16 cellular contexts compared by ENCODE assay signal in the genomic region with DNA sequence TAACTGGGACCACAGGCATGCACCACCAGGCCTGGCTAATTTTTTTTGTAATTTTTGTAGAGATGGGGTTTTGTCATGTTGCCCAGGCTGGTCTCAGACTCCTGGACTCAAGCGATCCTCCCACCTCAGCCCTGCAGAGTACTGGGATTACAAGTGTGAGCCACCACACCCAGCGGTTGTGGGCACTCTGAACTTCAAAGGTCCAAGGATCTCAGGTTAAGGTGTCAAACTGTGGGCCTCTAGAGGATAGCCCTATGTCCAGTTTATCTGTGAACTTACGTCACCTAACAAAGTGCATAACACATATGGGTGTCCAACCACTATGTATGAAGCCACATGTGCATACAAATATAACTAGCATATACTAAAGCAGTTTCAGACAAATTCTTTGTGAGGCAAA. TPM values are rescaled to one million over a fixed set of nuclear protein-coding genes. Genes with fewer than 3 reads are reported as not detected.
DNase-seq lines count a peak whose midpoint lies in the region; ATAC-seq and TF ChIP-seq lines count a peak whose summit lies in the region.
"Had no signal": no experiment of that assay in that cellular context is flagged by ENCODE, and none has a peak within 500 bp of the region (broad histone marks: within the 10 kb centered on the region; RNA-seq: fewer than 3 reads in every experiment).

No MANE protein-coding gene starts in this region.

- WGBS in heart left ventricle, 4 donors = 87 to 95% (median 92%) methylated on average over 3 of the region's 3 CpGs
- 92 to 95% methylated on average over 2 to 3 of the region's 3 CpGs for WGBS in thyroid gland, 2 donors

- H3K4me3 ChIP-seq in heart left ventricle = no peak overlapping the region
- no peak overlapping the region for H3K4me3 ChIP-seq in thyroid gland (replicated peaks in 1 of 3)
- H3K4me3 ChIP-seq: esophagus squamous epithelium, hepatocyte had no signal

- intact Hi-C loops in heart left ventricle (cut with DNase I) (no loop called here), left cardiac atrium (cut with DNase I) (loop anchor here in 1 of 2 donors (10.0 kb wide), 1 partner anchor 51 kb away; no protein-coding TSS in a partner anchor), thyroid gland (cut with DNase I) (no loop called here)

- H3K9me3 Mint-ChIP-seq in activated CD8-positive, alpha-beta T cell treated with anti-CD3 and anti-CD28 coated beads, Interleukin-2, amount 10 ng/mL, durations not matched to agents 7 days and 5 days (ENCODE audit: insufficient read depth) = no peaks in the 10 kb centered on the region
- H3K9me3 Mint-ChIP-seq: dendritic cell treated with granulocyte-macrophage colony-stimulating factor and Interleukin-4, amounts not matched to agents 40 ng/mL and 50 ng/mL, for 4 days; nephron had no signal

- peak overlapping the region; percentile 90 for H3K27ac Mint-ChIP-seq in activated CD8-positive, alpha-beta T cell treated with anti-CD3 and anti-CD28 coated beads, Interleukin-2, amount 10 ng/mL, durations not matched to agents 7 days and 5 days
- H3K27ac Mint-ChIP-seq: nephron had no signal

- no peaks in the 10 kb centered on the region for H3K36me3 ChIP-seq in heart left ventricle
- H3K36me3 ChIP-seq in thyroid gland = no peaks in the 10 kb centered on the region
- H3K36me3 ChIP-seq: esophagus squamous epithelium had no signal

- peaks cover 76% of the 10 kb centered on the region for H3K4me1 Mint-ChIP-seq in activated CD8-positive, alpha-beta T cell treated with anti-CD3 and anti-CD28 coated beads, Interleukin-2, amount 10 ng/mL, durations not matched to agents 7 days and 5 days (ENCODE audit: low read depth)
- H3K4me1 Mint-ChIP-seq: nephron had no signal

- no peaks in the 10 kb centered on the region for H3K27me3 Mint-ChIP-seq in activated CD8-positive, alpha-beta T cell treated with anti-CD3 and anti-CD28 coated beads, Interleukin-2, amount 10 ng/mL, durations not matched to agents 7 days and 5 days (ENCODE audit: low read depth)

- ATAC-seq in heart left ventricle (no peak), left cardiac atrium (no peak), left lobe of liver (no peak)
- peak; percentile 5 for ATAC-seq in activated CD8-positive, alpha-beta T cell treated with anti-CD3 and anti-CD28 coated beads, Interleukin-2, amount 10 ng/mL, durations not matched to agents 7 days and 5 days

- TF ChIP-seq CTCF in heart left ventricle (IDR thresholded peaks at IDR 0.05) (no peak), thyroid gland (IDR thresholded peaks at IDR 0.05) (no peak)

- no peak for TF ChIP-seq POLR2A in heart left ventricle (IDR thresholded peaks at IDR 0.05)
- no peak for TF ChIP-seq POLR2A in thyroid gland (IDR thresholded peaks at IDR 0.05)

- DNase-seq in heart left ventricle (peak in 1 of 5 donors; percentile 4), left cardiac atrium (no peak), left lobe of liver (ENCODE audit: low spot score) (peak; percentile 23), thyroid gland (no peak), Kasumi-1 (lab: John Stamatoyannopoulos, UW) (no peak), NCI-H2196 (lab: John Stamatoyannopoulos, UW; ENCODE audit: unreplicated experiment) (no peak)
- peak; percentile 37 for DNase-seq in activated CD8-positive, alpha-beta T cell treated with anti-CD3 and anti-CD28 coated beads, Interleukin-2, amount 10 ng/mL, durations not matched to agents 7 days and 5 days
- no peak for DNase-seq in stimulated activated naive CD4-positive, alpha-beta T cell treated with Interleukin-2 at 50 U/mL for 16 hours (lab: John Stamatoyannopoulos, UW)
- DNase-seq: DMS 273 treated with DMSO at 0.1 percent for 48 hours, esophagus squamous epithelium, NCI-H1105 treated with DMSO at 0.1 percent for 48 hours had no signal

- peak overlapping the region in 10 of 12 donors; percentile 25 to 83 (median 52) for H3K27ac ChIP-seq in heart left ventricle
- peak overlapping the region in 2 of 3 donors; percentile 14 to 54 for H3K27ac ChIP-seq in thyroid gland
- H3K27ac ChIP-seq: hepatocyte had no signal

- H3K36me3 Mint-ChIP-seq in activated CD8-positive, alpha-beta T cell treated with anti-CD3 and anti-CD28 coated beads, Interleukin-2, amount 10 ng/mL, durations not matched to agents 7 days and 5 days (ENCODE audit: low read depth) = peaks cover 12% of the 10 kb centered on the region

- H3K4me3 Mint-ChIP-seq in activated CD8-positive, alpha-beta T cell treated with anti-CD3 and anti-CD28 coated beads, Interleukin-2, amount 10 ng/mL, durations not matched to agents 7 days and 5 days = peak overlapping the region; percentile 48
- H3K4me3 Mint-ChIP-seq: dendritic cell treated with granulocyte-macrophage colony-stimulating factor and Interleukin-4, amounts not matched to agents 40 ng/mL and 50 ng/mL, for 4 days; nephron had no signal

- POLR2A ChIA-PET in activated CD8-positive, alpha-beta T cell treated with anti-CD3 and anti-CD28 coated beads, Interleukin-2, amount 10 ng/mL, durations not matched to agents 7 days and 5 days (lab: Charles Lee) = interaction anchor here (0.7 to 9.3 kb wide), 3 partner anchors 14 to 89 kb away, joined by 4 to 158 read pairs (median 134); no protein-coding TSS in a partner anchor

- H3K27me3 ChIP-seq in heart left ventricle (no peaks in the 10 kb centered on the region), thyroid gland (no peaks in the 10 kb centered on the region)
- H3K27me3 ChIP-seq: esophagus squamous epithelium, hepatocyte had no signal

- CTCF ChIA-PET in activated CD8-positive, alpha-beta T cell treated with anti-CD3 and anti-CD28 coated beads, Interleukin-2, amount 10 ng/mL, durations not matched to agents 7 days and 5 days (lab: Charles Lee) = interaction anchor here (1.4 to 13.1 kb wide), 4 partner anchors 9 to 51 kb away, joined by 3 to 370 read pairs (median 38); no protein-coding TSS in a partner anchor

- peaks cover 0 to 70% (median 9%) of the 10 kb centered on the region in 12 donors for H3K4me1 ChIP-seq in heart left ventricle
- peaks cover 0 to 4% of the 10 kb centered on the region in 2 donors for H3K4me1 ChIP-seq in thyroid gland

- H3K9me3 ChIP-seq in heart left ventricle (no peaks in the 10 kb centered on the region), thyroid gland (no peaks in the 10 kb centered on the region)
- H3K9me3 ChIP-seq: esophagus squamous epithelium had no signal

RNA-seq across cellular contexts. Expression of a gene that starts 3.2 kb away (rescaled TPM):
- total RNA-seq in heart left ventricle (10 to 100 TPM in 1 of 9 donors, 1 to 10 TPM in 4, under 1 TPM in 3, not detected in 1; 0.32 to 11.1 (median 1.3) TPM), left cardiac atrium (1 to 10 TPM; 2.7 to 6.3 TPM), left lobe of liver (1.3 TPM), thyroid gland (10 to 100 TPM in 1 of 4 donors, 1 to 10 TPM in 3; 1.7 to 11.3 (median 2.3) TPM)
- polyA plus RNA-seq in heart left ventricle = under 1 TPM; 0.11 to 0.78 TPM
- 100 to 1,000 TPM; 174 to 177 TPM for total RNA-seq in activated CD8-positive, alpha-beta T cell treated with anti-CD3 and anti-CD28 coated beads, Interleukin-2, amount 10 ng/mL, durations not matched to agents 7 days and 5 days
- total RNA-seq: astrocyte, hepatocyte, SK-MEL-5 had no signal
- polyA plus RNA-seq: hepatocyte had no signal

RNA-seq across cellular contexts. Expression of a gene that starts 23.4 kb away (rescaled TPM):
- total RNA-seq in heart left ventricle = 10 to 100 TPM; 29.2 to 83.9 (median 60.2) TPM
- polyA plus RNA-seq in heart left ventricle = 10 to 100 TPM; 60.6 to 61.1 TPM
- total RNA-seq in left cardiac atrium = 10 to 100 TPM; 58.6 to 80.3 TPM
- 100 to 1,000 TPM; 213 to 217 TPM for total RNA-seq in activated CD8-positive, alpha-beta T cell treated with anti-CD3 and anti-CD28 coated beads, Interleukin-2, amount 10 ng/mL, durations not matched to agents 7 days and 5 days
- total RNA-seq in left lobe of liver = 24.3 TPM
- total RNA-seq in thyroid gland = 10 to 100 TPM; 64.3 to 93.3 (median 81.7) TPM

Comparison
In these comparisons a context has a peak if more than half of its experiments do, and no peak if none do; other contexts are left out.
1. DNase-seq: peak in activated CD8-positive, alpha-beta T cell treated with anti-CD3 and anti-CD28 coated beads, Interleukin-2, amount 10 ng/mL, durations not matched to agents 7 days and 5 days (single experiment) and left lobe of liver (single experiment); none in left cardiac atrium (single experiment), thyroid gland (0 of 2), stimulated activated naive CD4-positive, alpha-beta T cell treated with Interleukin-2 at 50 U/mL for 16 hours (single experiment), Kasumi-1 (0 of 2) and NCI-H2196 (single experiment).
2. RNA of a gene that starts 3.2 kb away (total RNA-seq): 174 to 177 TPM in activated CD8-positive, alpha-beta T cell treated with anti-CD3 and anti-CD28 coated beads, Interleukin-2, amount 10 ng/mL, durations not matched to agents 7 days and 5 days; 2.7 to 6.3 TPM in left cardiac atrium, 1.7 to 11.3 TPM in thyroid gland, 1.3 TPM in left lobe of liver (single experiment) and 0.32 to 11.1 TPM in heart left ventricle; every median in the first group is over 10 times any median in the second.